Comparison of ENCODE assay signal across 8 cellular contexts in genomic region chr14:77641207-77641533, GRCh38. TPM values are rescaled to one million over a fixed set of nuclear protein-coding genes. Genes with fewer than 3 reads are reported as not detected.
DNase-seq lines count a peak whose midpoint lies in the region; TF ChIP-seq lines count a peak whose summit lies in the region.

No MANE protein-coding gene starts in this region.

- H3K36me3 ChIP-seq in tibial artery = no peaks in the 10 kb centered on the region

- no peaks in the 10 kb centered on the region for H3K27me3 Mint-ChIP-seq in activated naive CD4-positive, alpha-beta T cell treated with anti-CD3 and anti-CD28 coated beads for 36 hours (ENCODE audit: low read depth)

- H3K27me3 ChIP-seq in tibial artery = no peaks in the 10 kb centered on the region

- peak overlapping the region; percentile 84 for H3K4me3 Mint-ChIP-seq in activated naive CD4-positive, alpha-beta T cell treated with anti-CD3 and anti-CD28 coated beads for 36 hours

- H3K4me1 ChIP-seq in tibial artery = peaks cover 0 to 15% (median 3%) of the 10 kb centered on the region in 4 donors

- H3K4me3 ChIP-seq in tibial artery = peak overlapping the region; percentile 54 to 55

- H3K9me3 Mint-ChIP-seq in activated naive CD4-positive, alpha-beta T cell treated with anti-CD3 and anti-CD28 coated beads for 36 hours = peaks cover 4% of the 10 kb centered on the region

- peak overlapping the region; percentile 84 for H3K27ac Mint-ChIP-seq in activated naive CD4-positive, alpha-beta T cell treated with anti-CD3 and anti-CD28 coated beads for 36 hours

- H3K27ac ChIP-seq in tibial artery = peak overlapping the region; percentile 80 to 84

- TF ChIP-seq CTCF in tibial artery (IDR thresholded peaks at IDR 0.05) = no peak

- H3K36me3 Mint-ChIP-seq in activated naive CD4-positive, alpha-beta T cell treated with anti-CD3 and anti-CD28 coated beads for 36 hours (ENCODE audit: low read depth) = no peaks in the 10 kb centered on the region

- H3K9me3 ChIP-seq in tibial artery = no peaks in the 10 kb centered on the region

- CTCF ChIA-PET in activated naive CD4-positive, alpha-beta T cell treated with anti-CD3 and anti-CD28 coated beads for 36 hours (lab: Charles Lee) = no interaction called here

- DNase-seq in activated naive CD4-positive, alpha-beta T cell treated with anti-CD3 and anti-CD28 coated beads for 36 hours = no peak
- no peak for DNase-seq in activated naive CD4-positive, alpha-beta T cell (lab: John Stamatoyannopoulos, UW)
- DNase-seq in UCSD-AML1 (lab: John Stamatoyannopoulos, UW; ENCODE audit: unreplicated experiment) (peak; percentile 57), left kidney (ENCODE audit: low read depth, low spot score) (peak; percentile 87), tibial artery (no peak), C1 segment of cervical spinal cord (lab: John Stamatoyannopoulos, UW) (no peak), DMS 273 treated with DMSO at 0.1 percent for 48 hours (lab: John Stamatoyannopoulos, UW) (no peak)
- no peak for DNase-seq in activated CD4-positive, alpha-beta T cell treated with anti-CD3 and anti-CD28 coated beads, Interleukin-2, amount 50 U/mL, for 48 hours

- peaks cover 17% of the 10 kb centered on the region for H3K4me1 Mint-ChIP-seq in activated naive CD4-positive, alpha-beta T cell treated with anti-CD3 and anti-CD28 coated beads for 36 hours (ENCODE audit: low read depth)

- intact Hi-C loops in activated naive CD4-positive, alpha-beta T cell treated with anti-CD3 and anti-CD28 coated beads for 36 hours (cut with micrococcal nuclease) = no loop called here
- intact Hi-C loops in tibial artery (cut with DNase I; ENCODE audit: low total_unique reads) = no loop called here

RNA-seq across cellular contexts. Expression of gene SPTLC2, which starts 24.7 kb away (rescaled TPM):
- total RNA-seq in activated naive CD4-positive, alpha-beta T cell treated with anti-CD3 and anti-CD28 coated beads for 36 hours = 10 to 100 TPM; 16.1 to 18.1 TPM

Comparison
In these comparisons a context has a peak if more than half of its experiments do, and no peak if none do; other contexts are left out.
1. DNase-seq: peak in UCSD-AML1 (single experiment) and left kidney (single experiment); none in activated naive CD4-positive, alpha-beta T cell treated with anti-CD3 and anti-CD28 coated beads for 36 hours (single experiment), activated naive CD4-positive, alpha-beta T cell (0 of 4), tibial artery (0 of 2), C1 segment of cervical spinal cord (0 of 14), DMS 273 treated with DMSO at 0.1 percent for 48 hours (single experiment) and activated CD4-positive, alpha-beta T cell treated with anti-CD3 and anti-CD28 coated beads, Interleukin-2, amount 50 U/mL, for 48 hours (0 of 2).